In the genomic region with DNA sequence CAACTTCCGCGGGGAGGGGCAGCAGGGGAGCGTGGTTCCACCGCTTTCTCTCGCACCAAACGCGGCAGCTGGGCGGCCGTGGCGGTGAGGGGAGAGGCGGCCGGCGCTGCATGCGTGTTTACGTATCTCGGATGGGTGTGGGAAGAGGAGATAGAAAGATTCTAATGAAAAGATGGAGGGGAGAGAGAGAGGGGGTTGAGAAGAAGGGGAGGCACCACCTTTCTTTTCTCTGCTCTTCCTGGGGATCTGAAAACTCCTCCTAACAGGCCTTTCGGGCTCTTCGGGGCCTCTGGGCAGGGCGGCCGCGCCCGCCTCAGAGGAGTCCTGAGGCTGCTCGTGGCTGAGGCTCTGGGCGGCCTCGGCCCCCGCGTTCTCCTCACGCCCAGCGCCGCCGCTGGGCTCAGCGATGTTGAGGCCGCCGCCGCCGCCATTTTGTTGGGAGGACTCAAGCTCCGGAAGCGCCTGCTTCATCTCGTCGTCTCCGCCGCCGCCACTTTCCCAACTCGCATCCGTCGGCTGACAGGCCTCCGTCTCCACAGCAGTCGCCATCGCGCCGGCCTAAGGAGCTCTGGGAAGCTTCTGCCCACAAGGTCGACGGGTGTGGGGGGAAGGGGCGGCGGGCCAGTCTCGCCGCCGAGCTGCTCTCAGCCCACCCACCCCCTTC, we compare ENCODE assay signal across 8 cellular contexts. TPM values are rescaled to one million over a fixed set of nuclear protein-coding genes. Genes with fewer than 3 reads are reported as not detected.
DNase-seq lines count a peak whose midpoint lies in the region; ATAC-seq and TF ChIP-seq lines count a peak whose summit lies in the region.

No MANE protein-coding gene starts in this region.

- peaks cover 36 to 39% of the 10 kb centered on the region in 2 experiments for H3K4me1 Mint-ChIP-seq in H9
- H3K4me1 Mint-ChIP-seq in activated naive CD8-positive, alpha-beta T cell treated with anti-CD3 and anti-CD28 coated beads, Interleukin-2, amount 50 U/mL, for 24 hours = peaks cover 40% of the 10 kb centered on the region

- peaks cover 41% of the 10 kb centered on the region for H3K27me3 Mint-ChIP-seq in H9 (ENCODE audit: low read depth)
- no peaks in the 10 kb centered on the region for H3K27me3 Mint-ChIP-seq in activated naive CD8-positive, alpha-beta T cell treated with anti-CD3 and anti-CD28 coated beads, Interleukin-2, amount 50 U/mL, for 24 hours

- peaks cover 17 to 32% (median 23%) of the 10 kb centered on the region in 3 experiments for H3K36me3 Mint-ChIP-seq in H9 (ENCODE audit: insufficient read depth in 1 of 3, low read depth in 3 of 3)
- peaks cover 46% of the 10 kb centered on the region for H3K36me3 Mint-ChIP-seq in activated naive CD8-positive, alpha-beta T cell treated with anti-CD3 and anti-CD28 coated beads, Interleukin-2, amount 50 U/mL, for 24 hours (ENCODE audit: low read depth)

- H3K9ac ChIP-seq in H9 (ENCODE audit: extremely low read depth, insufficient read length, low read length) (peak overlapping the region; percentile 69), MM.1S (ENCODE audit: low read length) (peak overlapping the region; percentile 94), SU-DHL-6 (ENCODE audit: low read length) (peak overlapping the region; percentile 84), trophoblast cell (ENCODE audit: low read length) (peak overlapping the region; percentile 89)

- H3K9me3 ChIP-seq in H9 (ENCODE audit: control insufficient read depth, low read depth, low read length) = no peaks in the 10 kb centered on the region
- H3K9me3 ChIP-seq in MM.1S (replicated peaks; ENCODE audit: insufficient read depth, low read length) = no peaks in the 10 kb centered on the region
- peaks cover 4% of the 10 kb centered on the region; the same call in 1 of the 2 replicates for H3K9me3 ChIP-seq in SU-DHL-6 (ENCODE audit: insufficient read depth, low read length)
- H3K9me3 ChIP-seq in cardiac muscle cell (ENCODE audit: low read depth) = no peaks in the 10 kb centered on the region
- peaks cover 2% of the 10 kb centered on the region for H3K9me3 ChIP-seq in trophoblast cell (ENCODE audit: insufficient read depth, low read depth, low read length)
- H3K9me3 ChIP-seq in transverse colon = no peaks in the 10 kb centered on the region

- peak; percentile 26 for DNase-seq in GM04503 (ENCODE audit: low read depth)
- peak; percentile 64 for DNase-seq in H9
- DNase-seq in MM.1S = peak; percentile 57
- DNase-seq in activated naive CD8-positive, alpha-beta T cell treated with anti-CD3 and anti-CD28 coated beads, Interleukin-2, amount 50 U/mL, for 24 hours = peak; percentile 79
- peak; percentile 82 to 89 for DNase-seq in cardiac muscle cell (ENCODE audit: low read depth in 1 of 2, low spot score in 1 of 2)
- peak; percentile 58 to 77 for DNase-seq in trophoblast cell
- peak; percentile 80 for DNase-seq in transverse colon

- TF ChIP-seq CTCF in H9 (conservative IDR thresholded peaks at IDR 0.05) (no peak), MM.1S (IDR thresholded peaks at IDR 0.05; ENCODE audit: low read length) (no peak), SU-DHL-6 (IDR thresholded peaks at IDR 0.05; ENCODE audit: insufficient read depth, low read length, poor library complexity, severe bottlenecking) (no peak), cardiac muscle cell (IDR thresholded peaks at IDR 0.05; ENCODE audit: low read depth, low read length) (no peak), transverse colon (IDR thresholded peaks at IDR 0.05) (no peak)

- H3K27me3 ChIP-seq in H9 (ENCODE audit: insufficient read depth, low read length) = peaks cover 5% of the 10 kb centered on the region; the same call in 1 of the 2 replicates
- no peaks in the 10 kb centered on the region for H3K27me3 ChIP-seq in MM.1S (replicated peaks; ENCODE audit: insufficient read depth, low read length)
- H3K27me3 ChIP-seq in SU-DHL-6 (ENCODE audit: low read length) = no peaks in the 10 kb centered on the region
- no peaks in the 10 kb centered on the region for H3K27me3 ChIP-seq in cardiac muscle cell
- H3K27me3 ChIP-seq in trophoblast cell (ENCODE audit: insufficient read depth, low read length) = no peaks in the 10 kb centered on the region
- no peaks in the 10 kb centered on the region for H3K27me3 ChIP-seq in transverse colon

- H2BK5ac ChIP-seq in H9 (ENCODE audit: insufficient read length, low read length) = no peak overlapping the region
- H2BK5ac ChIP-seq in trophoblast cell (ENCODE audit: low read depth, low read length, poor library complexity) = peak overlapping the region; percentile 98

- H3K4me2 ChIP-seq in H9 (ENCODE audit: insufficient read depth, insufficient read length, low read length) = peak overlapping the region; percentile 74
- H3K4me2 ChIP-seq in MM.1S (ENCODE audit: low read depth, low read length) = peak overlapping the region; percentile 66
- peak overlapping the region; percentile 99 for H3K4me2 ChIP-seq in SU-DHL-6 (ENCODE audit: low read depth, low read length, poor library complexity, severe bottlenecking)
- peak overlapping the region; percentile 82 for H3K4me2 ChIP-seq in trophoblast cell (ENCODE audit: low read length)

- H4K12ac ChIP-seq in trophoblast cell (ENCODE audit: low read depth, low read length) = peak overlapping the region; percentile 90

- no peaks in the 10 kb centered on the region; the same call in 1 of the 2 replicates for H3K4me1 ChIP-seq in H9 (ENCODE audit: insufficient read depth, low read length)
- H3K4me1 ChIP-seq in MM.1S (ENCODE audit: low read length) = peaks cover 18% of the 10 kb centered on the region
- peaks cover 16% of the 10 kb centered on the region for H3K4me1 ChIP-seq in cardiac muscle cell (ENCODE audit: low read depth)
- H3K4me1 ChIP-seq in trophoblast cell (ENCODE audit: control insufficient read depth in 1 of 2, insufficient read depth in 2 of 2, low read length in 2 of 2) = peaks cover 3% of the 10 kb centered on the region in 2 experiments
- peaks cover 5 to 37% (median 17%) of the 10 kb centered on the region in 4 donors for H3K4me1 ChIP-seq in transverse colon

- H3K27ac ChIP-seq in H9 (ENCODE audit: insufficient read length, low read depth, low read length) = peak overlapping the region; percentile 6
- H3K27ac ChIP-seq in MM.1S (ENCODE audit: low read length) = peak overlapping the region; percentile 91
- peak overlapping the region; percentile 84 for H3K27ac ChIP-seq in SU-DHL-6 (ENCODE audit: low read depth, low read length)
- peak overlapping the region; percentile 97 for H3K27ac ChIP-seq in cardiac muscle cell
- H3K27ac ChIP-seq in trophoblast cell (ENCODE audit: low read depth, low read length) = peak overlapping the region; percentile 96
- peak overlapping the region; percentile 99 to 100 (median 100) for H3K27ac ChIP-seq in transverse colon

- H3K9me2 ChIP-seq in MM.1S (replicated peaks; ENCODE audit: insufficient read depth, low read length) (no peaks in the 10 kb centered on the region), SU-DHL-6 (replicated peaks; ENCODE audit: insufficient read depth, low read length) (no peaks in the 10 kb centered on the region)

- H4K91ac ChIP-seq in H9 (ENCODE audit: insufficient read length, low read depth, low read length) (peak overlapping the region; percentile 79), trophoblast cell (ENCODE audit: low read depth, low read length) (peak overlapping the region; percentile 95)

- H3K4ac ChIP-seq in H9 (ENCODE audit: low read depth, low read length) (peak overlapping the region; percentile 28; the same call in 1 of the 2 replicates), trophoblast cell (ENCODE audit: low read depth, low read length) (peak overlapping the region; percentile 77)

- in situ Hi-C loops in transverse colon (cut with MboI; ENCODE audit: low pct_ligation_motif_present in 1 of 4, low pct_unique_long_range_greater_than_20kb in 1 of 4, low sequenced_read_pairs in 3 of 4) = no loop called here

- no peaks in the 10 kb centered on the region for H4K20me1 ChIP-seq in H9 (ENCODE audit: control insufficient read depth, insufficient read depth, insufficient read length)
- H4K20me1 ChIP-seq in MM.1S (ENCODE audit: insufficient read depth, low read length) = no peaks in the 10 kb centered on the region
- peaks cover 17% of the 10 kb centered on the region; the same call in 1 of the 2 replicates for H4K20me1 ChIP-seq in SU-DHL-6 (ENCODE audit: low read depth, low read length)

- H3K56ac ChIP-seq in H9 (ENCODE audit: insufficient read length, low read depth, low read length) = no peak overlapping the region

- H3K18ac ChIP-seq in H9 (ENCODE audit: insufficient read length, low read depth, low read length) (peak overlapping the region; percentile 98), trophoblast cell (ENCODE audit: low read length) (peak overlapping the region; percentile 100)

- H3K14ac ChIP-seq in H9 (ENCODE audit: insufficient read depth, low read length) (peak overlapping the region; percentile 99), trophoblast cell (ENCODE audit: low read length) (peak overlapping the region; percentile 96)

- peaks cover 12% of the 10 kb centered on the region in 2 experiments for H3K9me3 Mint-ChIP-seq in H9
- peaks cover 11% of the 10 kb centered on the region for H3K9me3 Mint-ChIP-seq in activated naive CD8-positive, alpha-beta T cell treated with anti-CD3 and anti-CD28 coated beads, Interleukin-2, amount 50 U/mL, for 24 hours

- peak; percentile 81 for ATAC-seq in activated naive CD8-positive, alpha-beta T cell treated with anti-CD3 and anti-CD28 coated beads, Interleukin-2, amount 50 U/mL, for 24 hours

- WGBS in H9 (ENCODE audit: extremely low coverage, insufficient read length, low lambda C conversion rate) = no CpG with 5 or more reads among the region's 58 CpGs
- no CpG with 5 or more reads among the region's 58 CpGs for WGBS in trophoblast cell (ENCODE audit: extremely low coverage, insufficient coverage, insufficient read length)
- 1% methylated on average over 57 of the region's 58 CpGs; no CpG with 5 or more reads in 1 of the 2 donors for WGBS in transverse colon (ENCODE audit: low coverage in 1 of 2), 2 donors

- peak overlapping the region; percentile 68 for H4K5ac ChIP-seq in H9 (ENCODE audit: insufficient read length, low read depth, low read length)

- no peak overlapping the region for H2BK15ac ChIP-seq in H9 (ENCODE audit: low read depth, low read length)

- H3K23me2 ChIP-seq in H9 (ENCODE audit: insufficient read length, low read depth, low read length, poor library complexity, severe bottlenecking) = no peaks in the 10 kb centered on the region

- H3K27ac Mint-ChIP-seq in H9 = peak overlapping the region; percentile 88 to 98 (median 98); a peak in 6 of 7 replicates
- H3K27ac Mint-ChIP-seq in activated naive CD8-positive, alpha-beta T cell treated with anti-CD3 and anti-CD28 coated beads, Interleukin-2, amount 50 U/mL, for 24 hours = peak overlapping the region; percentile 91

- H3K36me3 ChIP-seq in MM.1S (replicated peaks; ENCODE audit: insufficient read depth, low read length) (no peaks in the 10 kb centered on the region), SU-DHL-6 (ENCODE audit: low read length) (peaks cover 24% of the 10 kb centered on the region), cardiac muscle cell (no peaks in the 10 kb centered on the region), trophoblast cell (ENCODE audit: control insufficient read depth in 1 of 2, insufficient read depth in 2 of 2, low read length in 2 of 2) (peaks cover 0 to 2% of the 10 kb centered on the region in 2 experiments), transverse colon (no peaks in the 10 kb centered on the region)

- no peak overlapping the region for H2AK5ac ChIP-seq in H9 (ENCODE audit: insufficient read length, low read length)
- peak overlapping the region; percentile 84 for H2AK5ac ChIP-seq in trophoblast cell (ENCODE audit: low read length)

- no peak for TF ChIP-seq EP300 in transverse colon (IDR thresholded peaks at IDR 0.05; ENCODE audit: low read depth)

- H2BK120ac ChIP-seq in H9 (ENCODE audit: low read depth, low read length, poor library complexity, severe bottlenecking) = no peak overlapping the region
- H2BK120ac ChIP-seq in trophoblast cell (ENCODE audit: insufficient read depth, low read length, poor library complexity) = peak overlapping the region; percentile 90

- H3K79me1 ChIP-seq in H9 (ENCODE audit: insufficient read depth, low read depth, low read length, poor library complexity, severe bottlenecking) (no peaks in the 10 kb centered on the region), trophoblast cell (ENCODE audit: low read length) (peaks cover 12% of the 10 kb centered on the region)

- H2AFZ ChIP-seq in H9 (ENCODE audit: low read length) (no peak overlapping the region), MM.1S (ENCODE audit: low read length) (peak overlapping the region; percentile 97), SU-DHL-6 (ENCODE audit: low read depth, low read length, severe bottlenecking) (peak overlapping the region; percentile 42), trophoblast cell (ENCODE audit: insufficient read depth, low read length, poor library complexity) (peak overlapping the region; percentile 93)

- no peak overlapping the region for H2BK20ac ChIP-seq in H9 (ENCODE audit: low read depth, low read length, poor library complexity, severe bottlenecking)

- intact Hi-C loops in transverse colon (cut with DNase I; ENCODE audit: low total_unique reads) = no loop called here

- no peak overlapping the region for H3K23ac ChIP-seq in H9 (ENCODE audit: insufficient read length, low read depth, low read length)
- no peak overlapping the region for H3K23ac ChIP-seq in trophoblast cell (ENCODE audit: low read length)

- no peak overlapping the region for H3T11ph ChIP-seq in H9 (ENCODE audit: low read length)

- TF ChIP-seq POLR2A in transverse colon (IDR thresholded peaks at IDR 0.05) = peak; percentile 73

- H4K8ac ChIP-seq in H9 (replicated peaks; ENCODE audit: insufficient read length, low read depth, low read length) (peak overlapping the region; percentile 28), trophoblast cell (ENCODE audit: low read depth, low read length) (peak overlapping the region; percentile 93)

- H3F3A ChIP-seq in MM.1S (ENCODE audit: insufficient read depth, low read length) (0 out of 2 replicates have a peak, but pooled peaks cover 3% of the 10 kb centered on the region), SU-DHL-6 (ENCODE audit: insufficient read depth) (peaks cover 7% of the 10 kb centered on the region)

- H2BK12ac ChIP-seq in H9 (ENCODE audit: insufficient read length, low read depth, low read length) (peak overlapping the region; percentile 31), trophoblast cell (ENCODE audit: low read length) (no peak overlapping the region)

- H3K4me3 Mint-ChIP-seq in H9 = peak overlapping the region; percentile 90
- peak overlapping the region; percentile 95 for H3K4me3 Mint-ChIP-seq in activated naive CD8-positive, alpha-beta T cell treated with anti-CD3 and anti-CD28 coated beads, Interleukin-2, amount 50 U/mL, for 24 hours

- H3K4me3 ChIP-seq in MM.1S (ENCODE audit: low read length) (peak overlapping the region; percentile 73), SU-DHL-6 (ENCODE audit: insufficient read depth, low read length, poor library complexity, severe bottlenecking) (peak overlapping the region; percentile 81), cardiac muscle cell (peak overlapping the region; percentile 42), trophoblast cell (ENCODE audit: low read depth, low read length) (peak overlapping the region; percentile 80), transverse colon (peak overlapping the region; percentile 78 to 98 (median 88))

- H3K79me2 ChIP-seq in H9 (ENCODE audit: insufficient read depth, low read length) (no peaks in the 10 kb centered on the region; the same call in 1 of the 2 replicates), MM.1S (ENCODE audit: low read length) (peaks cover 43% of the 10 kb centered on the region), SU-DHL-6 (ENCODE audit: insufficient read depth, low read length) (peaks cover 52% of the 10 kb centered on the region), trophoblast cell (ENCODE audit: control insufficient read depth, insufficient read depth, low read length, poor library complexity) (peaks cover 9% of the 10 kb centered on the region)

RNA-seq across cellular contexts. Expression of gene TASOR, which starts 0.5 kb away (rescaled TPM):
- total RNA-seq in H9 (2021) (37.2 and 37.6 TPM in 2 replicates), cardiac muscle cell (34.5 and 63.6 TPM in 2 replicates), transverse colon (10 to 100 TPM; 25.9 to 69.1 (median 57.1) TPM)
- 16.4 and 20.1 TPM in 2 replicates for polyA plus RNA-seq in cardiac muscle cell
- 23.0 and 25.1 TPM in 2 replicates for polyA plus RNA-seq in trophoblast cell (2013)

Comparison
In these comparisons a context has a peak if more than half of its experiments do, and no peak if none do; other contexts are left out.
1. Peak in every context shown above with its lines: DNase-seq, ATAC-seq, H3K4me3 ChIP-seq and H3K27ac ChIP-seq.
2. DNase-seq: peak in every context shown above with its lines; median percentile 86 in cardiac muscle cell; 80 in transverse colon; 79 in activated naive CD8-positive, alpha-beta T cell treated with anti-CD3 and anti-CD28 coated beads, Interleukin-2, amount 50 U/mL, for 24 hours; 68 in trophoblast cell; 64 in H9; 57 in MM.1S; 26 in GM04503.
3. H3K27ac ChIP-seq: peak in every context shown above with its lines; median percentile 100 in transverse colon; 97 in cardiac muscle cell; 96 in trophoblast cell; 91 in MM.1S; 84 in SU-DHL-6; 6 in H9.